In genomic region chr6:79391511-79391910, GRCh38 we compare ENCODE assay signal across 21 cellular contexts.
"Had no signal": no experiment of that assay in that cellular context is flagged by ENCODE, and none has a peak within 500 bp of the region (broad histone marks: within the 10 kb centered on the region; RNA-seq: fewer than 3 reads in every experiment).

No MANE protein-coding gene starts in this region.

- H3K27ac ChIP-seq: RWPE1 had no signal

- DNase-seq: IMR-90, Karpas-422, KG1, MV-4-11, NCI-H1048, NCI-H1105, NCI-H1417, NCI-H1436 treated with DMSO at 0.1 percent for 48 hours, NCI-H1694, NCI-H187 treated with DMSO at 0.1 percent for 48 hours, NCI-H2029 treated with DMSO at 0.1 percent for 48 hours, NCI-H2171 treated with DMSO at 0.1 percent for 48 hours, NCI-H345, NCI-H446 treated with DMSO at 0.1 percent for 48 hours, NCI-H526 treated with DMSO at 0.1 percent for 48 hours, NCI-H774, SHP77 had no signal

- ATAC-seq: HepG2, Panc1, SK-N-SH treated with all-trans-retinoic acid at 6 μM for 48 hours had no signal

- FAIRE-seq: HepG2 had no signal
